In genomic region chr2:6971502-6971901, GRCh38 we compare ENCODE assay signal across 17 cellular contexts. TPM values are rescaled to one million over a fixed set of nuclear protein-coding genes. Genes with fewer than 3 reads are reported as not detected.
DNase-seq lines count a peak whose midpoint lies in the region; ATAC-seq and TF ChIP-seq lines count a peak whose summit lies in the region.
"Had no signal": no experiment of that assay in that cellular context is flagged by ENCODE, and none has a peak within 500 bp of the region (broad histone marks: within the 10 kb centered on the region; RNA-seq: fewer than 3 reads in every experiment).

No MANE protein-coding gene starts in this region.

- H3K4me3 ChIP-seq in dorsolateral prefrontal cortex = no peak overlapping the region
- H3K4me3 ChIP-seq: SJCRH30 had no signal

- H3K36me3 Mint-ChIP-seq in activated CD8-positive, alpha-beta T cell treated with anti-CD3 and anti-CD28 coated beads, Interleukin-2, amount 10 ng/mL, durations not matched to agents 7 days and 5 days (ENCODE audit: low read depth) = peaks cover 71% of the 10 kb centered on the region
- H3K36me3 Mint-ChIP-seq in activated CD8-positive, alpha-beta T cell treated with anti-CD3 and anti-CD28 coated beads for 36 hours (ENCODE audit: low read depth) = peaks cover 18% of the 10 kb centered on the region
- peaks cover 79% of the 10 kb centered on the region for H3K36me3 Mint-ChIP-seq in nephron progenitor cell (ENCODE audit: low read depth)

- no peak for TF ChIP-seq CTCF in activated CD8-positive, alpha-beta T cell treated with anti-CD3 and anti-CD28 coated beads for 36 hours (IDR thresholded peaks at IDR 0.05)
- no peak for TF ChIP-seq CTCF in dorsolateral prefrontal cortex (IDR thresholded peaks at IDR 0.05 in 54 of 56, conservative IDR thresholded peaks at IDR 0.05 in 2 of 56; ENCODE audit: low read depth in 1 of 56, partially characterized antibody in 56 of 56)
- no peak for TF ChIP-seq CTCF in nephron progenitor cell (IDR thresholded peaks at IDR 0.05)

- CTCF ChIA-PET in activated CD8-positive, alpha-beta T cell treated with anti-CD3 and anti-CD28 coated beads, Interleukin-2, amount 10 ng/mL, durations not matched to agents 7 days and 5 days (lab: Charles Lee) = no interaction called here
- CTCF ChIA-PET in activated CD8-positive, alpha-beta T cell treated with anti-CD3 and anti-CD28 coated beads for 36 hours (lab: Charles Lee) = interaction anchor here (2.1 kb wide), 1 partner anchor 73 kb away, joined by 6 read pairs; no protein-coding TSS in a partner anchor

- peaks cover 10% of the 10 kb centered on the region for H3K4me1 Mint-ChIP-seq in activated CD8-positive, alpha-beta T cell treated with anti-CD3 and anti-CD28 coated beads, Interleukin-2, amount 10 ng/mL, durations not matched to agents 7 days and 5 days (ENCODE audit: low read depth)
- peaks cover 8% of the 10 kb centered on the region for H3K4me1 Mint-ChIP-seq in activated CD8-positive, alpha-beta T cell treated with anti-CD3 and anti-CD28 coated beads for 36 hours (ENCODE audit: low read depth)
- H3K4me1 Mint-ChIP-seq in nephron progenitor cell = peaks cover 14% of the 10 kb centered on the region
- H3K4me1 Mint-ChIP-seq: CD14-positive monocyte had no signal

- peak overlapping the region in 42 of 59 donors; percentile 1 to 79 (median 42) for H3K27ac ChIP-seq in dorsolateral prefrontal cortex
- H3K27ac ChIP-seq: SJCRH30 had no signal

- ATAC-seq in activated CD8-positive, alpha-beta T cell treated with anti-CD3 and anti-CD28 coated beads, Interleukin-2, amount 10 ng/mL, durations not matched to agents 7 days and 5 days = no peak
- no peak for ATAC-seq in activated CD8-positive, alpha-beta T cell treated with anti-CD3 and anti-CD28 coated beads for 36 hours

- no peaks in the 10 kb centered on the region for H3K27me3 ChIP-seq in dorsolateral prefrontal cortex
- H3K27me3 ChIP-seq: SJCRH30 had no signal

- no peak for DNase-seq in activated CD8-positive, alpha-beta T cell treated with anti-CD3 and anti-CD28 coated beads, Interleukin-2, amount 10 ng/mL, durations not matched to agents 7 days and 5 days
- no peak for DNase-seq in activated CD8-positive, alpha-beta T cell treated with anti-CD3 and anti-CD28 coated beads for 36 hours
- DNase-seq in dorsolateral prefrontal cortex = peak in 1 of 10 donors; percentile 11
- no peak for DNase-seq in nephron progenitor cell
- DNase-seq in nucleus accumbens (lab: John Stamatoyannopoulos, UW) = no peak
- no peak for DNase-seq in HUDEP-2 (lab: John Stamatoyannopoulos, UW; ENCODE audit: unreplicated experiment in 76 of 76)
- no peak for DNase-seq in stimulated activated CD8-positive, alpha-beta memory T cell treated with anti-CD3 and anti-CD28 coated beads, Interleukin-4, amount 100 ng/mL, for 48 hours
- DNase-seq: EL, KG1, NCI-H1092, NCI-H1436, NCI-H1930, NCI-H510A, NCI-H748 treated with DMSO at 0.1 percent for 48 hours, OCI-M1, SJCRH30 had no signal

- intact Hi-C loops in activated CD8-positive, alpha-beta T cell treated with anti-CD3 and anti-CD28 coated beads for 36 hours (cut with micrococcal nuclease) = no loop called here
- intact Hi-C loops in dorsolateral prefrontal cortex (cut with DNase I) = no loop called here

- no peak overlapping the region for H3K4me3 Mint-ChIP-seq in activated CD8-positive, alpha-beta T cell treated with anti-CD3 and anti-CD28 coated beads, Interleukin-2, amount 10 ng/mL, durations not matched to agents 7 days and 5 days
- no peak overlapping the region for H3K4me3 Mint-ChIP-seq in activated CD8-positive, alpha-beta T cell treated with anti-CD3 and anti-CD28 coated beads for 36 hours
- no peak overlapping the region for H3K4me3 Mint-ChIP-seq in nephron progenitor cell
- H3K4me3 Mint-ChIP-seq: CD14-positive monocyte had no signal

- POLR2A ChIA-PET in activated CD8-positive, alpha-beta T cell treated with anti-CD3 and anti-CD28 coated beads, Interleukin-2, amount 10 ng/mL, durations not matched to agents 7 days and 5 days (lab: Charles Lee) = no interaction called here
- POLR2A ChIA-PET in activated CD8-positive, alpha-beta T cell treated with anti-CD3 and anti-CD28 coated beads for 36 hours (lab: Charles Lee) = no interaction called here

- no peaks in the 10 kb centered on the region for H3K9me3 Mint-ChIP-seq in activated CD8-positive, alpha-beta T cell treated with anti-CD3 and anti-CD28 coated beads, Interleukin-2, amount 10 ng/mL, durations not matched to agents 7 days and 5 days (ENCODE audit: insufficient read depth)
- H3K9me3 Mint-ChIP-seq in activated CD8-positive, alpha-beta T cell treated with anti-CD3 and anti-CD28 coated beads for 36 hours = no peaks in the 10 kb centered on the region
- H3K9me3 Mint-ChIP-seq in nephron progenitor cell = no peaks in the 10 kb centered on the region

- peak overlapping the region; percentile 26 for H3K27ac Mint-ChIP-seq in activated CD8-positive, alpha-beta T cell treated with anti-CD3 and anti-CD28 coated beads, Interleukin-2, amount 10 ng/mL, durations not matched to agents 7 days and 5 days
- no peak overlapping the region for H3K27ac Mint-ChIP-seq in activated CD8-positive, alpha-beta T cell treated with anti-CD3 and anti-CD28 coated beads for 36 hours
- H3K27ac Mint-ChIP-seq in nephron progenitor cell = peak overlapping the region; percentile 12

- H3K27me3 Mint-ChIP-seq in activated CD8-positive, alpha-beta T cell treated with anti-CD3 and anti-CD28 coated beads, Interleukin-2, amount 10 ng/mL, durations not matched to agents 7 days and 5 days (ENCODE audit: low read depth) = no peaks in the 10 kb centered on the region
- H3K27me3 Mint-ChIP-seq in activated CD8-positive, alpha-beta T cell treated with anti-CD3 and anti-CD28 coated beads for 36 hours = no peaks in the 10 kb centered on the region
- H3K27me3 Mint-ChIP-seq in nephron progenitor cell (ENCODE audit: low read depth, poor library complexity) = peaks cover 2% of the 10 kb centered on the region

RNA-seq across cellular contexts. Expression of gene RNF144A, which starts 54.3 kb away (rescaled TPM):
- total RNA-seq in activated CD8-positive, alpha-beta T cell treated with anti-CD3 and anti-CD28 coated beads, Interleukin-2, amount 10 ng/mL, durations not matched to agents 7 days and 5 days = 10 to 100 TPM; 76.9 to 87.0 TPM
- 10 to 100 TPM; 32.6 to 36.5 TPM for total RNA-seq in activated CD8-positive, alpha-beta T cell treated with anti-CD3 and anti-CD28 coated beads for 36 hours
- total RNA-seq in dorsolateral prefrontal cortex = 100 to 1,000 TPM in 23 of 120 experiments, 10 to 100 TPM in 97; 49.5 to 144 (median 83.6) TPM
